In the genomic region with DNA sequence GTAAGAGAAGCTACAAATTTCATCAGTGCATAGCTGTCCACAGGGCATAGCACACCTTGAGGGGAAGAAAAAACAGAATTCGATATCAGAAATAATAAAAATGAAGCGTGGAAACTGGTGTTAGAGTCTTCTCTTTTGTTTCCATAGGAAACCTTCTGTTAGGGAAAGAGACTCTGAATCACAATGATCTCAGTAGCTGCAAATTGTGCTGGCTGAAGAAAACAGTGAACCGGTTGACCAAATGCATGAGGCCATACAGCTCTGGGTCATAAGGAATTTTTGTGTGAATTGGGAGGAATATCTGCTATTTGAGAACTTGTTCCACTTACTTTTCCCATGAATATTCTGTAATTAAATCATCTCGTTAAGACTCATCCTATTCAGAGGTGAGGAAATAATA, we compare ENCODE assay signal across 1 cellular context.
TF ChIP-seq lines count a peak whose summit lies in the region.

No MANE protein-coding gene starts in this region.

TF ChIP-seq in GM23338, 12 proteins besides CTCF, POLR2A, EP300 and RAD21 (continued from another document):
- TF ChIP-seq, protein P1, sequence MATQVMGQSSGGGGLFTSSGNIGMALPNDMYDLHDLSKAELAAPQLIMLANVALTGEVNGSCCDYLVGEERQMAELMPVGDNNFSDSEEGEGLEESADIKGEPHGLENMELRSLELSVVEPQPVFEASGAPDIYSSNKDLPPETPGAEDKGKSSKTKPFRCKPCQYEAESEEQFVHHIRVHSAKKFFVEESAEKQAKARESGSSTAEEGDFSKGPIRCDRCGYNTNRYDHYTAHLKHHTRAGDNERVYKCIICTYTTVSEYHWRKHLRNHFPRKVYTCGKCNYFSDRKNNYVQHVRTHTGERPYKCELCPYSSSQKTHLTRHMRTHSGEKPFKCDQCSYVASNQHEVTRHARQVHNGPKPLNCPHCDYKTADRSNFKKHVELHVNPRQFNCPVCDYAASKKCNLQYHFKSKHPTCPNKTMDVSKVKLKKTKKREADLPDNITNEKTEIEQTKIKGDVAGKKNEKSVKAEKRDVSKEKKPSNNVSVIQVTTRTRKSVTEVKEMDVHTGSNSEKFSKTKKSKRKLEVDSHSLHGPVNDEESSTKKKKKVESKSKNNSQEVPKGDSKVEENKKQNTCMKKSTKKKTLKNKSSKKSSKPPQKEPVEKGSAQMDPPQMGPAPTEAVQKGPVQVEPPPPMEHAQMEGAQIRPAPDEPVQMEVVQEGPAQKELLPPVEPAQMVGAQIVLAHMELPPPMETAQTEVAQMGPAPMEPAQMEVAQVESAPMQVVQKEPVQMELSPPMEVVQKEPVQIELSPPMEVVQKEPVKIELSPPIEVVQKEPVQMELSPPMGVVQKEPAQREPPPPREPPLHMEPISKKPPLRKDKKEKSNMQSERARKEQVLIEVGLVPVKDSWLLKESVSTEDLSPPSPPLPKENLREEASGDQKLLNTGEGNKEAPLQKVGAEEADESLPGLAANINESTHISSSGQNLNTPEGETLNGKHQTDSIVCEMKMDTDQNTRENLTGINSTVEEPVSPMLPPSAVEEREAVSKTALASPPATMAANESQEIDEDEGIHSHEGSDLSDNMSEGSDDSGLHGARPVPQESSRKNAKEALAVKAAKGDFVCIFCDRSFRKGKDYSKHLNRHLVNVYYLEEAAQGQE (IDR thresholded peaks at IDR 0.05; ENCODE audit: unreplicated experiment) = no peak
